9 cellular contexts compared by ENCODE assay signal in genomic region chr11:124747406-124748099, GRCh38. TPM values are rescaled to one million over a fixed set of nuclear protein-coding genes. Genes with fewer than 3 reads are reported as not detected.
DNase-seq lines count a peak whose midpoint lies in the region; ATAC-seq, FAIRE-seq and TF ChIP-seq lines count a peak whose summit lies in the region.
"Had no signal": no experiment of that assay in that cellular context is flagged by ENCODE, and none has a peak within 500 bp of the region (broad histone marks: within the 10 kb centered on the region; RNA-seq: fewer than 3 reads in every experiment).

No MANE protein-coding gene starts in this region.

- H2BK120ac ChIP-seq in H1 (replicated peaks; ENCODE audit: low read depth, low read length) = no peak overlapping the region

- no peak for TF ChIP-seq POLR2A in H1 (IDR thresholded peaks at IDR 0.05; ENCODE audit: control extremely low read depth in 1 of 2, low read depth in 2 of 2, low read length in 2 of 2)

- TF ChIP-seq RAD21 in H1 (IDR thresholded peaks at IDR 0.05 in 1 of 2, conservative IDR thresholded peaks at IDR 0.05 in 1 of 2; ENCODE audit: low read depth in 2 of 2, low read length in 2 of 2) = no peak

- H3K4me3 ChIP-seq in DOHH2 (ENCODE audit: low read length) = peak overlapping the region; percentile 85
- 0 out of 2 replicates have a peak overlapping the region, but pooled peaks have one; percentile 12 for H3K4me3 ChIP-seq in MM.1S (ENCODE audit: low read length)
- peak overlapping the region in 3 of 4 experiments; percentile 23 to 78 (median 76); a peak in 5 of 8 replicates for H3K4me3 ChIP-seq in H1 (ENCODE audit: extremely low read depth in 1 of 4, insufficient read depth in 2 of 4, low read depth in 3 of 4, low read length in 4 of 4)
- no peak overlapping the region for H3K4me3 ChIP-seq in pancreas

- no peak overlapping the region for H4K8ac ChIP-seq in H1 (ENCODE audit: extremely low read depth, insufficient read depth, low read length)

- peaks cover 3% of the 10 kb centered on the region; the same call in 1 of the 2 replicates for H3K27me3 ChIP-seq in DOHH2 (ENCODE audit: control insufficient read depth, low read length)
- H3K27me3 ChIP-seq in MM.1S (replicated peaks; ENCODE audit: insufficient read depth, low read length) = no peaks in the 10 kb centered on the region
- H3K27me3 ChIP-seq in H1 (replicated peaks in 1 of 4; ENCODE audit: control insufficient read depth in 3 of 4, extremely low read depth in 1 of 4, insufficient read depth in 3 of 4, low read length in 3 of 4) = peaks cover 92 to 99% (median 97%) of the 10 kb centered on the region in 4 experiments
- H3K27me3 ChIP-seq in pancreas = no peaks in the 10 kb centered on the region

- no peaks in the 10 kb centered on the region for H3K36me3 ChIP-seq in DOHH2 (ENCODE audit: control insufficient read depth, low read length)
- H3K36me3 ChIP-seq in MM.1S (replicated peaks; ENCODE audit: insufficient read depth, low read length) = no peaks in the 10 kb centered on the region
- H3K36me3 ChIP-seq in H1 (ENCODE audit: control insufficient read depth in 2 of 4, insufficient read depth in 4 of 4, low read length in 3 of 4) = no peaks in the 10 kb centered on the region
- no peaks in the 10 kb centered on the region for H3K36me3 ChIP-seq in pancreas
- H3K36me3 ChIP-seq: suprapubic skin had no signal

- H4K91ac ChIP-seq in H1 (replicated peaks; ENCODE audit: insufficient read length, low read length) = no peak overlapping the region

- no peak overlapping the region for H2AK5ac ChIP-seq in H1 (ENCODE audit: low read depth, low read length)

- FAIRE-seq in H1 (lab: Jason Lieb, UNC) = no peak
- no peak for FAIRE-seq in pancreas (lab: Jason Lieb, UNC)

- H3F3A ChIP-seq in DOHH2 (ENCODE audit: control insufficient read depth, insufficient read depth) (peaks cover 7% of the 10 kb centered on the region; the same call in 1 of the 2 replicates), MM.1S (ENCODE audit: insufficient read depth, low read length) (peaks cover 3% of the 10 kb centered on the region; the same call in 1 of the 2 replicates)

- POLR2A ChIA-PET in H1 (lab: Charles Lee; ENCODE audit: partially characterized antibody) = interaction anchor here (1.2 to 3.0 kb wide), 3 partner anchors 9 to 52 kb away, joined by 5 to 9 read pairs (median 7); partner anchors contain the start of gene MSANTD2

- no peak overlapping the region for H2BK15ac ChIP-seq in H1 (ENCODE audit: low read length)

- H3K56ac ChIP-seq in H1 (replicated peaks; ENCODE audit: insufficient read length, low read depth, low read length) = no peak overlapping the region

- DNase-seq in MM.1S (no peak), H1 (ENCODE audit: low read depth in 1 of 2, low spot score in 2 of 2) (no peak), pancreas (no peak), posterior cingulate gyrus (no peak), HuH-7 (ENCODE audit: low spot score) (no peak)

- H3K9ac ChIP-seq in MM.1S (ENCODE audit: low read length) (no peak overlapping the region), H1 (replicated peaks in 1 of 4; ENCODE audit: extremely low read depth in 1 of 4, low read depth in 3 of 4, low read length in 3 of 4) (no peak overlapping the region)

- WGBS in H1 (ENCODE audit: extremely low coverage in 1 of 2, insufficient coverage in 1 of 2, insufficient read length in 1 of 2, insufficient replicate concordance in 2 of 2, low coverage in 1 of 2, low lambda C conversion rate in 2 of 2, missing lambda C conversion rate in 1 of 2), 2 experiments = 10% methylated on average over 14 of the region's 14 CpGs; no CpG with 5 or more reads in 1 of the 2 experiments
- 67 to 70% methylated on average over 14 of the region's 14 CpGs for WGBS in pancreas, 2 donors

- intact Hi-C loops in pancreas (cut with DNase I) (loop anchor here in 1 of 3 donors (10.0 kb wide), 1 partner anchor 73 kb away; the partner anchor contains the start of genes SIAE and SPA17), posterior cingulate gyrus (cut with DNase I) (no loop called here)

- H3K23ac ChIP-seq in H1 (ENCODE audit: insufficient read length) = no peak overlapping the region

- H3K9me3 ChIP-seq in DOHH2 (ENCODE audit: control insufficient read depth, insufficient read depth, low read length) (no peaks in the 10 kb centered on the region), MM.1S (replicated peaks; ENCODE audit: insufficient read depth, low read length) (no peaks in the 10 kb centered on the region), H1 (ENCODE audit: insufficient read depth in 2 of 2, low read depth in 1 of 2, low read length in 1 of 2) (no peaks in the 10 kb centered on the region), pancreas (no peaks in the 10 kb centered on the region)
- H3K9me3 ChIP-seq: suprapubic skin had no signal

- no peak overlapping the region for H3K18ac ChIP-seq in H1 (ENCODE audit: extremely low read depth, low read length)

- H3K79me2 ChIP-seq in DOHH2 (ENCODE audit: control insufficient read depth, low read length) (no peaks in the 10 kb centered on the region; the same call in 1 of the 2 replicates), MM.1S (ENCODE audit: low read length) (no peaks in the 10 kb centered on the region), H1 (ENCODE audit: control insufficient read depth in 1 of 2, insufficient read depth in 2 of 2, low read length in 2 of 2) (no peaks in the 10 kb centered on the region)

- TF ChIP-seq EP300 in H1 (IDR thresholded peaks at IDR 0.05; ENCODE audit: borderline replicate concordance in 1 of 2, low read depth in 2 of 2, low read length in 2 of 2) = no peak

- H2BK20ac ChIP-seq in H1 (ENCODE audit: low read length) = no peak overlapping the region

- H3K4me1 ChIP-seq in DOHH2 (ENCODE audit: control insufficient read depth, low read length) (peaks cover 32% of the 10 kb centered on the region), MM.1S (ENCODE audit: low read length) (peaks cover 13% of the 10 kb centered on the region), H1 (replicated peaks in 1 of 4; ENCODE audit: control insufficient read depth in 3 of 4, insufficient read depth in 4 of 4, low read length in 3 of 4) (peaks cover 0 to 27% (median 17%) of the 10 kb centered on the region in 4 experiments; a peak in 6 of 7 replicates), pancreas (no peaks in the 10 kb centered on the region)

- H2AFZ ChIP-seq in MM.1S (ENCODE audit: low read length) = 0 out of 2 replicates have a peak overlapping the region, but pooled peaks have one; percentile 45
- H2AFZ ChIP-seq in H1 (ENCODE audit: low read length) = no peak overlapping the region

- peak overlapping the region; percentile 100 for H3K4me2 ChIP-seq in DOHH2 (ENCODE audit: low read length)
- peak overlapping the region; percentile 51 for H3K4me2 ChIP-seq in MM.1S (ENCODE audit: low read depth, low read length)
- H3K4me2 ChIP-seq in H1 (ENCODE audit: insufficient read depth in 1 of 2, low read depth in 2 of 2, low read length in 2 of 2) = peak overlapping the region; percentile 62 to 83

- H3K23me2 ChIP-seq in H1 (ENCODE audit: low read depth, low read length) = peaks cover 11% of the 10 kb centered on the region; the same call in 1 of the 2 replicates

- H4K5ac ChIP-seq in H1 (ENCODE audit: insufficient read length, low read depth, low read length) = no peak overlapping the region

- no peak overlapping the region for H3K4ac ChIP-seq in H1 (replicated peaks; ENCODE audit: insufficient read length, low read depth, low read length)

- no peak overlapping the region for H3K27ac ChIP-seq in DOHH2 (ENCODE audit: low read depth, low read length)
- H3K27ac ChIP-seq in MM.1S (ENCODE audit: low read length) = no peak overlapping the region
- H3K27ac ChIP-seq in H1 (ENCODE audit: low read depth, low read length) = no peak overlapping the region
- peak overlapping the region in 3 of 4 donors; percentile 6 to 82 (median 71) for H3K27ac ChIP-seq in pancreas
- H3K27ac ChIP-seq: suprapubic skin had no signal

- H3K79me1 ChIP-seq in H1 (ENCODE audit: low read depth, low read length) = no peaks in the 10 kb centered on the region

- ATAC-seq in pancreas = no peak
- no peak for ATAC-seq in GM21737 (IDR thresholded peaks at IDR 0.05; ENCODE audit: unreplicated experiment)
- ATAC-seq in HG03378 (IDR thresholded peaks at IDR 0.05; ENCODE audit: unreplicated experiment) = no peak

- no peak overlapping the region for H2BK5ac ChIP-seq in H1 (ENCODE audit: low read depth, low read length)

- H2BK12ac ChIP-seq in H1 (ENCODE audit: low read depth, low read length) = no peak overlapping the region

- CTCF ChIA-PET in H1 (lab: Charles Lee; ENCODE audit: partially characterized antibody) = interaction anchor here (0.9 to 28.0 kb wide), 11 partner anchors 8 to 119 kb away, joined by 3 to 382 read pairs (median 7); partner anchors contain the start of genes ESAM, NRGN and VSIG2

- H4K20me1 ChIP-seq in DOHH2 (ENCODE audit: control insufficient read depth, insufficient read depth, low read depth, low read length) = no peaks in the 10 kb centered on the region
- H4K20me1 ChIP-seq in MM.1S (ENCODE audit: insufficient read depth, low read length) = no peaks in the 10 kb centered on the region
- H4K20me1 ChIP-seq in H1 (replicated peaks in 1 of 2; ENCODE audit: control insufficient read depth in 1 of 2, insufficient read depth in 2 of 2, low read length in 2 of 2) = peaks cover 11 to 24% of the 10 kb centered on the region in 2 experiments

- no peaks in the 10 kb centered on the region for H3K9me2 ChIP-seq in DOHH2 (replicated peaks; ENCODE audit: control insufficient read depth, low read length)
- H3K9me2 ChIP-seq in MM.1S (replicated peaks; ENCODE audit: insufficient read depth, low read length) = no peaks in the 10 kb centered on the region

- H3K14ac ChIP-seq in H1 (ENCODE audit: insufficient read length) = no peak overlapping the region

- TF ChIP-seq CTCF in DOHH2 (IDR thresholded peaks at IDR 0.05; ENCODE audit: low read depth, low read length, poor library complexity, severe bottlenecking) (no peak), MM.1S (IDR thresholded peaks at IDR 0.05; ENCODE audit: low read length) (no peak), H1 (IDR thresholded peaks at IDR 0.05; ENCODE audit: control extremely low read depth in 1 of 3, insufficient read depth in 1 of 3, low read depth in 1 of 3, low read length in 3 of 3) (no peak), pancreas (IDR thresholded peaks at IDR 0.05) (no peak)

RNA-seq across cellular contexts. Expression of gene VSIG2, which starts 4.5 kb away (rescaled TPM):
- not detected in 2 replicates for total RNA-seq in H1 (2021; fragmentation: NEBNext Ultra II Directional; extraction: Animal tissue kit (Norgen Biotek cat#: 25700))
- 0.18 and 0.35 TPM in 2 replicates for polyA plus RNA-seq in H1 (2011; rRNA removed)
- not detected for polyA plus RNA-seq in H1 (2011; cell fraction: cytosol; rRNA removed)
- not detected for polyA plus RNA-seq in H1 (2011; cell fraction: nucleus; rRNA removed)
- polyA plus RNA-seq in H1 (2012, experiment 1 of 2) = 0.16 to 0.42 TPM (median 0.28 TPM) in 3 of 4 replicates, not detected in the other
- polyA plus RNA-seq in H1 (2012, experiment 2 of 2) = 0.16 TPM
- polyA plus RNA-seq in H1 (2013, experiment 1 of 2) = not detected
- polyA plus RNA-seq in H1 (2013, experiment 2 of 2) = not detected
- polyA minus RNA-seq in H1 (2011; rRNA and poly(A)+ RNA removed) = not detected in 2 replicates
- polyA minus RNA-seq in H1 (2011; cell fraction: cytosol; rRNA and poly(A)+ RNA removed) = not detected
- polyA minus RNA-seq in H1 (2011; cell fraction: nucleus; rRNA and poly(A)+ RNA removed) = not detected
- 1 to 10 TPM in 3 of 6 donors, under 1 TPM in 3; 0.18 to 2.1 (median 1.0) TPM for total RNA-seq in pancreas
- polyA plus RNA-seq in pancreas = 1 to 10 TPM; 1.1 to 4.5 TPM

RNA-seq across cellular contexts. Expression of gene NRGN, which starts 7.8 kb away (rescaled TPM):
- total RNA-seq in H1 (2021; fragmentation: NEBNext Ultra II Directional; extraction: Animal tissue kit (Norgen Biotek cat#: 25700)) = 0.60 and 0.75 TPM in 2 replicates
- 1.0 and 1.5 TPM in 2 replicates for polyA plus RNA-seq in H1 (2011; rRNA removed)
- polyA plus RNA-seq in H1 (2011; cell fraction: cytosol; rRNA removed) = 0.54 TPM
- polyA plus RNA-seq in H1 (2011; cell fraction: nucleus; rRNA removed) = 1.7 TPM
- 0.76 to 1.2 TPM (median 0.92 TPM) in 4 replicates for polyA plus RNA-seq in H1 (2012, experiment 1 of 2)
- 0.89 TPM for polyA plus RNA-seq in H1 (2012, experiment 2 of 2)
- polyA plus RNA-seq in H1 (2013, experiment 1 of 2) = 1.2 TPM
- polyA plus RNA-seq in H1 (2013, experiment 2 of 2) = 0.83 TPM
- 0.38 TPM in 1 of 2 replicates, not detected in the other for polyA minus RNA-seq in H1 (2011; rRNA and poly(A)+ RNA removed)
- not detected for polyA minus RNA-seq in H1 (2011; cell fraction: cytosol; rRNA and poly(A)+ RNA removed)
- not detected for polyA minus RNA-seq in H1 (2011; cell fraction: nucleus; rRNA and poly(A)+ RNA removed)
- total RNA-seq in pancreas = 1 to 10 TPM in 3 of 6 donors, under 1 TPM in 2, not detected in 1; 0.24 to 1.9 (median 1.2) TPM
- polyA plus RNA-seq in pancreas = 1 to 10 TPM; 2.7 to 3.7 TPM

RNA-seq across cellular contexts. Expression of gene ESAM, which starts 14.5 kb away (rescaled TPM):
- 0.17 TPM in 1 of 2 replicates, not detected in the other for total RNA-seq in H1 (2021; fragmentation: NEBNext Ultra II Directional; extraction: Animal tissue kit (Norgen Biotek cat#: 25700))
- 0.09 and 0.19 TPM in 2 replicates for polyA plus RNA-seq in H1 (2011; rRNA removed)
- 0.21 TPM for polyA plus RNA-seq in H1 (2011; cell fraction: cytosol; rRNA removed)
- 0.91 TPM for polyA plus RNA-seq in H1 (2011; cell fraction: nucleus; rRNA removed)
- 0.10 to 0.31 TPM (median 0.22 TPM) in 4 replicates for polyA plus RNA-seq in H1 (2012, experiment 1 of 2)
- polyA plus RNA-seq in H1 (2012, experiment 2 of 2) = 0.26 TPM
- polyA plus RNA-seq in H1 (2013, experiment 1 of 2) = 0.39 TPM
- 0.26 TPM for polyA plus RNA-seq in H1 (2013, experiment 2 of 2)
- 0.32 TPM in 1 of 2 replicates, not detected in the other for polyA minus RNA-seq in H1 (2011; rRNA and poly(A)+ RNA removed)
- not detected for polyA minus RNA-seq in H1 (2011; cell fraction: cytosol; rRNA and poly(A)+ RNA removed)
- polyA minus RNA-seq in H1 (2011; cell fraction: nucleus; rRNA and poly(A)+ RNA removed) = not detected
- total RNA-seq in pancreas = 1 to 10 TPM; 5.0 to 10.0 (median 6.5) TPM
- 10 to 100 TPM in 1 of 2 donors, 1 to 10 TPM in 1; 9.4 to 27.1 TPM for polyA plus RNA-seq in pancreas

RNA-seq across cellular contexts. Expression of gene MSANTD2, which starts 52.7 kb away (rescaled TPM):
- 15.9 and 17.3 TPM in 2 replicates for total RNA-seq in H1 (2021; fragmentation: NEBNext Ultra II Directional; extraction: Animal tissue kit (Norgen Biotek cat#: 25700))
- polyA plus RNA-seq in H1 (2011; rRNA removed) (5.6 and 8.2 TPM in 2 replicates), pancreas (10 to 100 TPM; 11.7 to 23.3 TPM)
- polyA plus RNA-seq in H1 (2011; cell fraction: cytosol; rRNA removed) = 10.5 TPM
- 10.8 TPM for polyA plus RNA-seq in H1 (2011; cell fraction: nucleus; rRNA removed)
- polyA plus RNA-seq in H1 (2012, experiment 1 of 2) = 8.2 to 13.3 TPM (median 10.5 TPM) in 4 replicates
- 5.9 TPM for polyA plus RNA-seq in H1 (2012, experiment 2 of 2)
- polyA plus RNA-seq in H1 (2013, experiment 1 of 2) = 13.3 TPM
- polyA plus RNA-seq in H1 (2013, experiment 2 of 2) = 12.5 TPM
- polyA minus RNA-seq in H1 (2011; rRNA and poly(A)+ RNA removed) = 4.2 and 4.6 TPM in 2 replicates
- 9.2 TPM for polyA minus RNA-seq in H1 (2011; cell fraction: cytosol; rRNA and poly(A)+ RNA removed)
- polyA minus RNA-seq in H1 (2011; cell fraction: nucleus; rRNA and poly(A)+ RNA removed) = 17.6 TPM
- total RNA-seq in pancreas = 10 to 100 TPM in 1 of 6 donors, 1 to 10 TPM in 5; 4.6 to 11.0 (median 5.9) TPM

Comparison
In these comparisons a context has a peak if more than half of its experiments do, and no peak if none do; other contexts are left out.
1. H3K27ac ChIP-seq: peak in pancreas (3 of 4); none in DOHH2 (single experiment), MM.1S (single experiment) and H1 (single experiment).
2. H3K4me3 ChIP-seq: peak in DOHH2 (single experiment), MM.1S (single experiment) and H1 (3 of 4); none in pancreas (0 of 4).
3. Peak in every context shown above with its lines, with median percentiles within 50 percentile points of each other: H3K4me2 ChIP-seq.